In the genomic region with DNA sequence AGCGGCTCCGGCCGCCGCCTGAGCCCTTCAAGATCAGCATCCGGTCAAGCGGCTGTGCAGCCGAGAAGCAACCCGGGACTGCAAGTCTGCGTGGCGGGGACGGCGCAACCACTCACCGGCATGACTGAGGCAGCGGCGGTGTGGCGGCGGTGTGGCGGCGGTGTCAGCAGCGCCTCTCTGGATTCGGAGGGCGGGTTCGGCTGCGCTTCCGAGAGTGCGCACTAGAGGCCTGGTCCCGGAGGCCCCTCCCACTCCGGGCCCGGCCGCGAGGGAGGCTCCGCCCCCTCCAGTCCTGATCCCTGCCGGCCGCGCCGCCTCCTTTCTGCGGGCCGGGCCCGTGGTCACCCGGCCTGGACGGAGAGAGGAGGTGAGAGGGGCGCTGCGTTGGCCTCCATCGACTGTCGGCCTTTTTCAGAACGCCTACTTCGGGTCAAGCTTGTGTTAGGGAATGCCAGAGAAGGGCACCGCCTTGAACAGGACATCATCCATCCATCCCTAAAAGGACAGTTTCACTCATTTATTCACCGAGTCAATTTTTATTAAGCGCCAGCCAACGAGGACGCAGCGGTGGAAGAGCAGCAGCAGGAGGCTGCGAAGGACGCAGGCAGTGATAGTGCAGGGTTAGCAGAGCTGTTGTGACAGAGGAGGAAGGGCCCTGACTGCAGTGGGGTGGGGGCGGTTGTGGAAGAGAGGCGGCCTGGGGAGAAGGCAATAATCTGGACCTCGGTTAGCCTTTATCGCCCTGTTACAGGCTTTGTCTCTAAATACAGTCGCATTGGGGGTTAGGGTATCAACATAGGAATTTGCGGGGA, we compare ENCODE assay signal across 8 cellular contexts. TPM values are rescaled to one million over a fixed set of nuclear protein-coding genes. Genes with fewer than 3 reads are reported as not detected.
DNase-seq lines count a peak whose midpoint lies in the region; TF ChIP-seq lines count a peak whose summit lies in the region.

A gene with protein sequence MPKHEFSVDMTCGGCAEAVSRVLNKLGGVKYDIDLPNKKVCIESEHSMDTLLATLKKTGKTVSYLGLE (minus strand): TSS at position 202 of the 812 bp plus-strand sequence. CDS start 80 bp downstream, at position 122.

- peaks cover 45% of the 10 kb centered on the region for H3K36me3 Mint-ChIP-seq in Calu3 (ENCODE audit: insufficient read depth, unreplicated experiment)

- H3K27me3 ChIP-seq in mucosa of rectum (ENCODE audit: control insufficient read depth in 2 of 2, insufficient read depth in 2 of 2, low read length in 2 of 2): no peaks in the 10 kb centered on the region

- TF ChIP-seq CTCF in Calu3 (IDR thresholded peaks at IDR 0.05; ENCODE audit: unreplicated experiment) (no peak), GM20000 (IDR thresholded peaks at IDR 0.05; ENCODE audit: extremely low read depth, missing control alignments) (no peak)

- peak within 1 kb of the TSS; percentile 89 for H3K4me3 Mint-ChIP-seq in Calu3 (ENCODE audit: low read depth, unreplicated experiment)

- peak within 1 kb of the TSS; percentile 83 to 91 for H3K4me3 ChIP-seq in mucosa of rectum (ENCODE audit: low read length in 2 of 2)

- CTCF ChIA-PET in Calu3 (lab: Charles Lee): interaction anchor here (0.6 to 0.7 kb wide), 2 partner anchors 9 to 1470 kb away, joined by 3 read pairs; no protein-coding TSS in a partner anchor

- H3K4me1 ChIP-seq in mucosa of rectum (ENCODE audit: control insufficient read depth in 2 of 2, insufficient read depth in 2 of 2, low read length in 2 of 2): peaks cover 15 to 25% of the 10 kb centered on the region in 2 donors

- H3K36me3 ChIP-seq in mucosa of rectum (ENCODE audit: control insufficient read depth in 2 of 2, insufficient read depth in 2 of 2, low read length in 2 of 2): no peaks in the 10 kb centered on the region

- no peaks in the 10 kb centered on the region for H3K9me3 ChIP-seq in mucosa of rectum (ENCODE audit: control insufficient read depth in 2 of 2, low read length in 2 of 2)

- DNase-seq in Calu3 (peak; percentile 97), GM20000 (ENCODE audit: low spot score) (peak; percentile 97), HT-29 (ENCODE audit: low spot score) (peak; percentile 93), OCI-M1 (lab: John Stamatoyannopoulos, UW) (peak; percentile 96), activated T-cell treated with anti-CD3 and anti-CD28 coated beads for 48 hours (ENCODE audit: low read depth) (peak; percentile 88), epithelial cell of prostate (ENCODE audit: low read depth, low spot score) (no peak)
- peak; percentile 92 for DNase-seq in stimulated activated CD8-positive, alpha-beta memory T cell treated with anti-CD3 and anti-CD28 coated beads, Interleukin-4, amount 100 ng/mL, for 48 hours

- H3K4me1 Mint-ChIP-seq in Calu3 (ENCODE audit: low read depth, unreplicated experiment): peaks cover 37% of the 10 kb centered on the region

- H3K9ac ChIP-seq in mucosa of rectum (ENCODE audit: low read depth in 1 of 2, low read length in 2 of 2): peak within 1 kb of the TSS; percentile 81 to 90

- intact Hi-C loops in Calu3 (cut with micrococcal nuclease; ENCODE audit: unreplicated experiment): no loop called here

- peak within 1 kb of the TSS; percentile 74 for H3K27ac Mint-ChIP-seq in Calu3 (ENCODE audit: unreplicated experiment)

- H3K9me3 Mint-ChIP-seq in Calu3 (ENCODE audit: low read depth, unreplicated experiment): no peaks in the 10 kb centered on the region

- no peaks in the 10 kb centered on the region for H3K27me3 Mint-ChIP-seq in Calu3 (ENCODE audit: unreplicated experiment)

- BruUV-seq in Calu3 (replicated peaks; lab: Mats Ljungman, UMichigan): no TSS peak

- H3K27ac ChIP-seq in epithelial cell of prostate (peak within 1 kb of the TSS; percentile 69), mucosa of rectum (ENCODE audit: low read depth in 2 of 2, low read length in 2 of 2) (peak within 1 kb of the TSS; percentile 72 to 80)

RNA-seq across cellular contexts. Expression of the gene that starts here (rescaled TPM):
- 204 and 239 TPM in 2 replicates for total RNA-seq in Calu3 (2022)
- 43.6 and 55.2 TPM in 2 replicates for total RNA-seq in HT-29 (2014; rRNA removed; shearing (Covaris generic))
